Comparison of ENCODE assay signal across 9 cellular contexts in the genomic region with DNA sequence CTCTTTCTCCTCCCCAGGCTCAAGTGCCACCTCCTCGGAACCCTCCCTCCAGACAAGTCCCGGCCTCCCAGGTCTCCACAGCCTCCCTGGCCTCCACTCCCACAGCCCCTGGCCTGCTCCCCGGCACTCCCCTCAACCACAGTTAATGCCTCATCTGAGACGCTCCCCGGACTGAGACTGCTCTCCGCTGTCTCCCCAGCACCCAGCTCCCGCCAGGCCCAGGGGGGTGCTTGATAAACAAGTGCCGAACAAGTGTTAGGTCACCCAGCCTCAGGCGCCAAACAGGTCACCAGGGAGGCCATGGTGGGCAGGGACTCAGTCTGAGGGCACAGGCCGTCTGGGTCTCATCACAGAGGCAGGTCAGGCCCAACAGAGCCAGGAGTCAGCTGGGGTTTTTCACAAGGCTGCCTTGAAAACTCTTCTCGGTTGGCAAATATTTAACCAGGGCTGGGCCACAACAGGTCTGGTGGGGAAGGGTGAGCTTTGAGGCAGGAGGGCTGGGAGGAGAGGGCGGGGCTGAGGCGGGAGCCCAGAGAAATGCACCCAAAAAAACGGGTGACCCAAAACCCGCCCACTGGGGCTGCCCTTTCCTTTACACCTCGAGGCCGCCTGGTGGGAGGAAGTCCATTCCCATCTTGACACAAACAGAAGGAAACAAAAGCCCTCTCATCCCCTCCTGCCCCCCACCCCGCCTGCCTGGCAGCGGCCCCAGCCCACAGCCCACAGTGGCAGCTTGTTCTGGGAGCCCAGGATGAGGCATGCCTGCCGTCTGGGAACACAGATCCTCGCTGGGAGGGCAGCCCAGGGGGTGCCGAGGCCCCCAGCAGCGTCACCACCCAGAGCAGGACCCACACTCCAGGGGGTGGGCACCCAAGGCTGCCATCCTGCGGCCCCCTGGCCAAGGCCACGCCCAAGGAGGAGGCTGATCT.
DNase-seq lines count a peak whose midpoint lies in the region; ATAC-seq and TF ChIP-seq lines count a peak whose summit lies in the region.
"Had no signal": no experiment of that assay in that cellular context is flagged by ENCODE, and none has a peak within 500 bp of the region (broad histone marks: within the 10 kb centered on the region; RNA-seq: fewer than 3 reads in every experiment).

No MANE protein-coding gene starts in this region.

- TF ChIP-seq POLR2A in stomach (IDR thresholded peaks at IDR 0.05) = no peak

- peak; percentile 31 for TF ChIP-seq EP300 in stomach (IDR thresholded peaks at IDR 0.05)

- H3K36me3 Mint-ChIP-seq in HFFc6 (ENCODE audit: low read depth) (peaks cover 45% of the 10 kb centered on the region), WTC11 (no peaks in the 10 kb centered on the region)
- H3K36me3 Mint-ChIP-seq: stimulated activated naive B cell treated with anti-CD40 and anti-IgM and Interleukin-4, amounts not matched to agents 10 μg/mL and 1 μg/mL and 100 μg/mL, for 72 hours had no signal

- 50% methylated on average over 25 of the region's 25 CpGs for WGBS in right cardiac atrium
- 17 to 37% (median 23%) methylated on average over 23 to 25 of the region's 25 CpGs for WGBS in stomach, 5 donors

- TF ChIP-seq CTCF in HFFc6 (IDR thresholded peaks at IDR 0.05) = peak; percentile 26
- TF ChIP-seq CTCF in WTC11 (IDR thresholded peaks at IDR 0.05) = no peak
- TF ChIP-seq CTCF in stomach (IDR thresholded peaks at IDR 0.05) = peak in 1 of 7 experiments; percentile 4

- H3K27me3 ChIP-seq in right cardiac atrium (ENCODE audit: control insufficient read depth, insufficient read depth) = no peaks in the 10 kb centered on the region
- no peaks in the 10 kb centered on the region for H3K27me3 ChIP-seq in stomach

- intact Hi-C loops in right cardiac atrium (cut with DNase I) (no loop called here), stomach (cut with DNase I; ENCODE audit: low total_unique reads) (no loop called here)

- H3K4me3 Mint-ChIP-seq in HFFc6 (peak overlapping the region; percentile 75), WTC11 (no peak overlapping the region)
- H3K4me3 Mint-ChIP-seq: stimulated activated naive B cell treated with anti-CD40 and anti-IgM and Interleukin-4, amounts not matched to agents 10 μg/mL and 1 μg/mL and 100 μg/mL, for 72 hours had no signal

- CTCF ChIA-PET in WTC11 (lab: Charles Lee) = interaction anchor here (0.7 to 1.5 kb wide), 4 partner anchors 9 to 189 kb away, joined by 3 to 5 read pairs (median 4); a partner anchor contains a TSS

- no peaks in the 10 kb centered on the region for H3K9me3 ChIP-seq in right cardiac atrium (ENCODE audit: control insufficient read depth, low read length)
- no peaks in the 10 kb centered on the region for H3K9me3 ChIP-seq in stomach

- no peak overlapping the region for H3K4me3 ChIP-seq in right cardiac atrium (ENCODE audit: low read length)
- peak overlapping the region in 2 of 4 donors; percentile 5 to 11 for H3K4me3 ChIP-seq in stomach

- DNase-seq in AG20443 (ENCODE audit: low spot score) (peak; percentile 65), HFFc6 (peak; percentile 47), WTC11 (ENCODE audit: low spot score) (no peak), right cardiac atrium (peak; percentile 58 to 85 (median 74)), stomach (peak; percentile 82)
- DNase-seq in stimulated activated CD4-positive, alpha-beta T cell treated with anti-CD3 and anti-CD28 coated beads, Interleukin-4, amount 100 ng/mL, for 1 hour = no peak
- DNase-seq: stimulated activated naive B cell treated with anti-CD40 and anti-IgM and Interleukin-4, amounts not matched to agents 10 μg/mL and 1 μg/mL and 100 μg/mL, for 72 hours had no signal

- H3K27ac ChIP-seq in right cardiac atrium (ENCODE audit: low read length) (no peak overlapping the region), stomach (peak overlapping the region; percentile 84 to 88 (median 85))

- peaks cover 96% of the 10 kb centered on the region for H3K4me1 Mint-ChIP-seq in HFFc6 (ENCODE audit: low read depth)
- peaks cover 19% of the 10 kb centered on the region for H3K4me1 Mint-ChIP-seq in WTC11

- H3K4me1 ChIP-seq in right cardiac atrium (ENCODE audit: control insufficient read depth, insufficient read depth, low read length) = peaks cover 33% of the 10 kb centered on the region
- peaks cover 85 to 99% (median 92%) of the 10 kb centered on the region in 4 donors for H3K4me1 ChIP-seq in stomach

- POLR2A ChIA-PET in WTC11 (lab: Charles Lee) = no interaction called here

- peak overlapping the region; percentile 90 for H3K27ac Mint-ChIP-seq in HFFc6
- no peak overlapping the region; the same call in 1 of the 2 replicates for H3K27ac Mint-ChIP-seq in WTC11
- H3K27ac Mint-ChIP-seq: stimulated activated naive B cell treated with anti-CD40 and anti-IgM and Interleukin-4, amounts not matched to agents 10 μg/mL and 1 μg/mL and 100 μg/mL, for 72 hours had no signal

- ATAC-seq in WTC11 (peak; percentile 54), right cardiac atrium (peak; percentile 41 to 50), GM18858 (IDR thresholded peaks at IDR 0.05; ENCODE audit: unreplicated experiment) (no peak), GM18502 (IDR thresholded peaks at IDR 0.05; ENCODE audit: poor library complexity, unreplicated experiment) (no peak)

- peaks cover 0 to 13% (median 3%) of the 10 kb centered on the region in 4 donors for H3K36me3 ChIP-seq in stomach

- H3K27me3 Mint-ChIP-seq in HFFc6 (ENCODE audit: insufficient read depth) (peaks cover 5% of the 10 kb centered on the region), WTC11 (ENCODE audit: low read depth) (no peaks in the 10 kb centered on the region)

- no peaks in the 10 kb centered on the region for H3K9me3 Mint-ChIP-seq in HFFc6
- no peaks in the 10 kb centered on the region for H3K9me3 Mint-ChIP-seq in WTC11
- H3K9me3 Mint-ChIP-seq: stimulated activated naive B cell treated with anti-CD40 and anti-IgM and Interleukin-4, amounts not matched to agents 10 μg/mL and 1 μg/mL and 100 μg/mL, for 72 hours had no signal

TF ChIP-seq in WTC11, 78 proteins besides CTCF, POLR2A, EP300 and RAD21 (continues in another document):
- TF ChIP-seq GABPB1 (CRISPR knock-in tag; IDR thresholded peaks at IDR 0.05) = peak; percentile 61
- TF ChIP-seq, protein P1, sequence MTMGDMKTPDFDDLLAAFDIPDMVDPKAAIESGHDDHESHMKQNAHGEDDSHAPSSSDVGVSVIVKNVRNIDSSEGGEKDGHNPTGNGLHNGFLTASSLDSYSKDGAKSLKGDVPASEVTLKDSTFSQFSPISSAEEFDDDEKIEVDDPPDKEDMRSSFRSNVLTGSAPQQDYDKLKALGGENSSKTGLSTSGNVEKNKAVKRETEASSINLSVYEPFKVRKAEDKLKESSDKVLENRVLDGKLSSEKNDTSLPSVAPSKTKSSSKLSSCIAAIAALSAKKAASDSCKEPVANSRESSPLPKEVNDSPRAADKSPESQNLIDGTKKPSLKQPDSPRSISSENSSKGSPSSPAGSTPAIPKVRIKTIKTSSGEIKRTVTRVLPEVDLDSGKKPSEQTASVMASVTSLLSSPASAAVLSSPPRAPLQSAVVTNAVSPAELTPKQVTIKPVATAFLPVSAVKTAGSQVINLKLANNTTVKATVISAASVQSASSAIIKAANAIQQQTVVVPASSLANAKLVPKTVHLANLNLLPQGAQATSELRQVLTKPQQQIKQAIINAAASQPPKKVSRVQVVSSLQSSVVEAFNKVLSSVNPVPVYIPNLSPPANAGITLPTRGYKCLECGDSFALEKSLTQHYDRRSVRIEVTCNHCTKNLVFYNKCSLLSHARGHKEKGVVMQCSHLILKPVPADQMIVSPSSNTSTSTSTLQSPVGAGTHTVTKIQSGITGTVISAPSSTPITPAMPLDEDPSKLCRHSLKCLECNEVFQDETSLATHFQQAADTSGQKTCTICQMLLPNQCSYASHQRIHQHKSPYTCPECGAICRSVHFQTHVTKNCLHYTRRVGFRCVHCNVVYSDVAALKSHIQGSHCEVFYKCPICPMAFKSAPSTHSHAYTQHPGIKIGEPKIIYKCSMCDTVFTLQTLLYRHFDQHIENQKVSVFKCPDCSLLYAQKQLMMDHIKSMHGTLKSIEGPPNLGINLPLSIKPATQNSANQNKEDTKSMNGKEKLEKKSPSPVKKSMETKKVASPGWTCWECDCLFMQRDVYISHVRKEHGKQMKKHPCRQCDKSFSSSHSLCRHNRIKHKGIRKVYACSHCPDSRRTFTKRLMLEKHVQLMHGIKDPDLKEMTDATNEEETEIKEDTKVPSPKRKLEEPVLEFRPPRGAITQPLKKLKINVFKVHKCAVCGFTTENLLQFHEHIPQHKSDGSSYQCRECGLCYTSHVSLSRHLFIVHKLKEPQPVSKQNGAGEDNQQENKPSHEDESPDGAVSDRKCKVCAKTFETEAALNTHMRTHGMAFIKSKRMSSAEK (CRISPR knock-in tag; IDR thresholded peaks at IDR 0.05; ENCODE audit: borderline replicate concordance) = no peak
- TF ChIP-seq ZNF423 (CRISPR knock-in tag; IDR thresholded peaks at IDR 0.05) = peak; percentile 64
- TF ChIP-seq RORB (CRISPR knock-in tag; IDR thresholded peaks at IDR 0.05) = no peak
- TF ChIP-seq, protein P2, sequence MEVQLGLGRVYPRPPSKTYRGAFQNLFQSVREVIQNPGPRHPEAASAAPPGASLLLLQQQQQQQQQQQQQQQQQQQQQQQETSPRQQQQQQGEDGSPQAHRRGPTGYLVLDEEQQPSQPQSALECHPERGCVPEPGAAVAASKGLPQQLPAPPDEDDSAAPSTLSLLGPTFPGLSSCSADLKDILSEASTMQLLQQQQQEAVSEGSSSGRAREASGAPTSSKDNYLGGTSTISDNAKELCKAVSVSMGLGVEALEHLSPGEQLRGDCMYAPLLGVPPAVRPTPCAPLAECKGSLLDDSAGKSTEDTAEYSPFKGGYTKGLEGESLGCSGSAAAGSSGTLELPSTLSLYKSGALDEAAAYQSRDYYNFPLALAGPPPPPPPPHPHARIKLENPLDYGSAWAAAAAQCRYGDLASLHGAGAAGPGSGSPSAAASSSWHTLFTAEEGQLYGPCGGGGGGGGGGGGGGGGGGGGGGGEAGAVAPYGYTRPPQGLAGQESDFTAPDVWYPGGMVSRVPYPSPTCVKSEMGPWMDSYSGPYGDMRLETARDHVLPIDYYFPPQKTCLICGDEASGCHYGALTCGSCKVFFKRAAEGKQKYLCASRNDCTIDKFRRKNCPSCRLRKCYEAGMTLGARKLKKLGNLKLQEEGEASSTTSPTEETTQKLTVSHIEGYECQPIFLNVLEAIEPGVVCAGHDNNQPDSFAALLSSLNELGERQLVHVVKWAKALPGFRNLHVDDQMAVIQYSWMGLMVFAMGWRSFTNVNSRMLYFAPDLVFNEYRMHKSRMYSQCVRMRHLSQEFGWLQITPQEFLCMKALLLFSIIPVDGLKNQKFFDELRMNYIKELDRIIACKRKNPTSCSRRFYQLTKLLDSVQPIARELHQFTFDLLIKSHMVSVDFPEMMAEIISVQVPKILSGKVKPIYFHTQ (CRISPR knock-in tag; IDR thresholded peaks at IDR 0.05) = no peak

Comparison
In these comparisons a context has a peak if more than half of its experiments do, and no peak if none do; other contexts are left out.
1. DNase-seq: peak in AG20443 (single experiment), HFFc6 (single experiment), right cardiac atrium (3 of 3) and stomach (single experiment); none in WTC11 (single experiment) and stimulated activated CD4-positive, alpha-beta T cell treated with anti-CD3 and anti-CD28 coated beads, Interleukin-4, amount 100 ng/mL, for 1 hour (single experiment).
2. ATAC-seq: peak in WTC11 (single experiment) and right cardiac atrium (2 of 2); none in GM18858 (single experiment) and GM18502 (single experiment).